Comparison of ENCODE assay signal across 1 cellular context in genomic region chr15:44541282-44541958, GRCh38.
TF ChIP-seq lines count a peak whose summit lies in the region.

No MANE protein-coding gene starts in this region.

TF ChIP-seq in HepG2, 621 proteins besides CTCF, POLR2A, EP300 and RAD21 (continued from another document):
- TF ChIP-seq PRDM10 (CRISPR knock-in tag; IDR thresholded peaks at IDR 0.05; ENCODE audit: low read depth) (no peak), ATF2 (CRISPR knock-in tag; IDR thresholded peaks at IDR 0.05) (no peak), AGO2 (optimal IDR thresholded peaks at IDR 0.05; ENCODE audit: low read depth, low read length) (peak; percentile 23), ZNF121 (CRISPR knock-in tag; IDR thresholded peaks at IDR 0.05) (peak; percentile 95), ARID3A (IDR thresholded peaks at IDR 0.05; ENCODE audit: low read depth, low read length) (no peak), RFX1 (IDR thresholded peaks at IDR 0.05) (no peak), SP140L (CRISPR knock-in tag; IDR thresholded peaks at IDR 0.05; ENCODE audit: borderline replicate concordance) (no peak)
